In the genomic region with DNA sequence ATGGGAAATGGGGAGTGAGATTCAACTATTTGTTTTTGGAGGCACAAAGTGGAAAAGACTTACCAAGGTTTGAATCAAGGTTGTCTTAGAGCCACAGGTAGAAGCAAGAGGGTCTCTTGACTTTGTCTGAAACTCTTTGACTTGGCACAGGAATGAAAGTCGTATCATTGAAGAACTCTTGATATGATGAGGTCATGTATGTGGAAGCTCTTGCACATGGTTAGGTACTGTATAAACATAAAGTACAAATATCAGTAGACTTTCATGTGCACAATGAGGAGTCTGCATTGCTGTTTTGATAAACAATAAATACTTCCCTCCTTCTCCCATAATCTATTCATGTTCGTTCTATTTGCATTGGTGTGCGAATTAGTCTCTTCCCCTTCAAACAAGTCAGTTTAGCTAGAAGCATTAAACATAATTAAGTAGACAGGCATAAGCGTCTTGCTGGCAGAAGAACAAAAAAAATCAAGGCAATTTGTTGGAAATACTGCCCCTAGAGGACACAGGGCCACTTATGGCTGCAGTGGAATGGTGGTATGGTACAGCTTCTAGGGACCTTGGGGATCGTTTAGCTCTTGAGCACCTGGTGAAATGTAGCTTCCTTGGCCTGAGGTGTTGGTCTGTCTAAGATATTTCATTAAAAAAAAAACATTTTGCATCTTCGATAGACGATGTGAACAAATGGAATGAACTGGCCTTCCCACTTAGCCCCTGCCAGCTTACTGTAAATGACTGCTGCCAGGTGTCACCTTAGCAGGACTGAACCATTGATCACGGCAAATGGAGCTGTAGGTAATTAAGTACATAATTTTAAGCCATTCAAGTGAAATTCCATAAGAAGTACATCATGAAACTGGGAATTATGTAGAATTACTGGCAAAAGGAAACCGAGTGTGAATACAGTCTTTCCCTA, we compare ENCODE assay signal across 8 cellular contexts.
DNase-seq lines count a peak whose midpoint lies in the region; ATAC-seq and TF ChIP-seq lines count a peak whose summit lies in the region.

No MANE protein-coding gene starts in this region.

- in situ Hi-C loops in transverse colon (cut with MboI; ENCODE audit: low pct_ligation_motif_present in 1 of 4, low pct_unique_long_range_greater_than_20kb in 1 of 4, low sequenced_read_pairs in 3 of 4): no loop called here

- TF ChIP-seq POLR2A in transverse colon (IDR thresholded peaks at IDR 0.05) (no peak), tibial nerve (IDR thresholded peaks at IDR 0.05) (no peak)

- no peaks in the 10 kb centered on the region for H3K9me3 Mint-ChIP-seq in GM23338

- TF ChIP-seq CTCF in GM23338 (conservative IDR thresholded peaks at IDR 0.05; ENCODE audit: low read depth in 2 of 2) (peak; percentile 75 to 76), transverse colon (IDR thresholded peaks at IDR 0.05) (peak in 4 of 5 experiments; percentile 28 to 43 (median 36)), tibial nerve (IDR thresholded peaks at IDR 0.05) (peak in 1 of 5 experiments; percentile 22)

- no peak overlapping the region for H3K27ac ChIP-seq in GM23338 (ENCODE audit: low read depth)
- H3K27ac ChIP-seq in transverse colon: no peak overlapping the region
- H3K27ac ChIP-seq in tibial nerve: no peak overlapping the region

- H2AFZ ChIP-seq in GM23338: no peak overlapping the region

- WGBS in transverse colon (ENCODE audit: low coverage in 1 of 2), 2 donors: 79 to 83% methylated on average over 8 to 9 of the region's 9 CpGs
- WGBS in tibial nerve, 2 donors: 77 to 78% methylated on average over 9 of the region's 9 CpGs

- H3F3A ChIP-seq in GM23338 (replicated peaks; ENCODE audit: low read depth): no peaks in the 10 kb centered on the region

- no peaks in the 10 kb centered on the region for H3K9me2 ChIP-seq in GM23338 (ENCODE audit: insufficient read depth)

- no peaks in the 10 kb centered on the region; the same call in 2 of the 3 replicates for H3K4me1 Mint-ChIP-seq in GM23338

- DNase-seq in AG20443 (ENCODE audit: low spot score) (peak; percentile 31), GM23338 (ENCODE audit: low spot score) (peak; percentile 73), NT2/D1 (ENCODE audit: low read depth, low spot score) (peak; percentile 66), transverse colon (no peak), tibial nerve (ENCODE audit: low spot score in 2 of 2) (no peak)

- H3K36me3 ChIP-seq in GM23338 (ENCODE audit: insufficient read depth) (no peaks in the 10 kb centered on the region), NT2/D1 (ENCODE audit: insufficient read depth, insufficient read length, low read length) (no peaks in the 10 kb centered on the region), transverse colon (no peaks in the 10 kb centered on the region), tibial nerve (no peaks in the 10 kb centered on the region)

- no peak overlapping the region for H3K4me2 ChIP-seq in GM23338

- H3K4me3 Mint-ChIP-seq in GM23338: no peak overlapping the region

- H3K27me3 ChIP-seq in GM23338 (ENCODE audit: insufficient read depth): no peaks in the 10 kb centered on the region
- H3K27me3 ChIP-seq in NT2/D1 (ENCODE audit: insufficient read depth, insufficient read length): no peaks in the 10 kb centered on the region
- H3K27me3 ChIP-seq in transverse colon: no peaks in the 10 kb centered on the region
- no peaks in the 10 kb centered on the region for H3K27me3 ChIP-seq in tibial nerve

- ATAC-seq in GM23338 (peak; percentile 85), esophagus mucosa (peak; percentile 26), HG02981 (IDR thresholded peaks at IDR 0.05; ENCODE audit: unreplicated experiment) (no peak), GM21515 (IDR thresholded peaks at IDR 0.05; ENCODE audit: unreplicated experiment) (no peak)

- H3K79me2 ChIP-seq in GM23338 (replicated peaks; ENCODE audit: insufficient read depth): no peaks in the 10 kb centered on the region

- H3K9ac ChIP-seq in NT2/D1 (ENCODE audit: insufficient read length, low read depth): no peak overlapping the region

- no peaks in the 10 kb centered on the region for H3K36me3 Mint-ChIP-seq in GM23338 (ENCODE audit: low read depth)

- no peak overlapping the region for H3K27ac Mint-ChIP-seq in GM23338

- no peaks in the 10 kb centered on the region for H3K9me3 ChIP-seq in NT2/D1 (ENCODE audit: insufficient read depth, low read length)
- no peaks in the 10 kb centered on the region for H3K9me3 ChIP-seq in transverse colon
- H3K9me3 ChIP-seq in tibial nerve: no peaks in the 10 kb centered on the region

- H3K4me1 ChIP-seq in GM23338 (ENCODE audit: insufficient read depth) (no peaks in the 10 kb centered on the region), NT2/D1 (ENCODE audit: insufficient read depth, insufficient read length) (no peaks in the 10 kb centered on the region), transverse colon (peaks cover 12 to 32% (median 20%) of the 10 kb centered on the region in 4 donors), tibial nerve (peaks cover 0 to 4% (median 0%) of the 10 kb centered on the region in 4 donors)

- TF ChIP-seq EP300 in transverse colon (IDR thresholded peaks at IDR 0.05; ENCODE audit: low read depth) (no peak), tibial nerve (IDR thresholded peaks at IDR 0.05) (no peak)

- intact Hi-C loops in transverse colon (cut with DNase I; ENCODE audit: low total_unique reads): no loop called here

- H4K20me1 ChIP-seq in GM23338 (replicated peaks; ENCODE audit: insufficient read depth): no peaks in the 10 kb centered on the region

- H3K4me3 ChIP-seq in GM23338 (no peak overlapping the region), NT2/D1 (ENCODE audit: insufficient read length, low read depth) (no peak overlapping the region), transverse colon (no peak overlapping the region), tibial nerve (no peak overlapping the region)

- no peaks in the 10 kb centered on the region for H3K27me3 Mint-ChIP-seq in GM23338 (ENCODE audit: insufficient read depth, low read depth, poor library complexity)

TF ChIP-seq in GM23338, 12 proteins besides CTCF, POLR2A, EP300 and RAD21 (continues in another document):
- TF ChIP-seq ZNF331 (CRISPR knock-in tag; IDR thresholded peaks at IDR 0.05; ENCODE audit: low read depth) (no peak), ZNF462 (CRISPR knock-in tag; IDR thresholded peaks at IDR 0.05) (no peak), CREB1 (CRISPR knock-in tag; IDR thresholded peaks at IDR 0.05; ENCODE audit: low read depth) (no peak), ZNF114 (CRISPR knock-in tag; IDR thresholded peaks at IDR 0.05) (no peak), STAT1 (IDR thresholded peaks at IDR 0.05; ENCODE audit: unreplicated experiment) (no peak), JUNB (IDR thresholded peaks at IDR 0.05; ENCODE audit: unreplicated experiment) (no peak), EZH2phosphoT487 (IDR thresholded peaks at IDR 0.05; ENCODE audit: unreplicated experiment) (no peak)

Comparison
In these comparisons a context has a peak if more than half of its experiments do, and no peak if none do; other contexts are left out.
1. DNase-seq: peak in AG20443 (single experiment), GM23338 (single experiment) and NT2/D1 (single experiment); none in transverse colon (single experiment) and tibial nerve (0 of 2).
2. ATAC-seq: peak in GM23338 (single experiment) and esophagus mucosa (single experiment); none in HG02981 (single experiment) and GM21515 (single experiment).